Comparison of ENCODE assay signal across 27 cellular contexts in the genomic region with DNA sequence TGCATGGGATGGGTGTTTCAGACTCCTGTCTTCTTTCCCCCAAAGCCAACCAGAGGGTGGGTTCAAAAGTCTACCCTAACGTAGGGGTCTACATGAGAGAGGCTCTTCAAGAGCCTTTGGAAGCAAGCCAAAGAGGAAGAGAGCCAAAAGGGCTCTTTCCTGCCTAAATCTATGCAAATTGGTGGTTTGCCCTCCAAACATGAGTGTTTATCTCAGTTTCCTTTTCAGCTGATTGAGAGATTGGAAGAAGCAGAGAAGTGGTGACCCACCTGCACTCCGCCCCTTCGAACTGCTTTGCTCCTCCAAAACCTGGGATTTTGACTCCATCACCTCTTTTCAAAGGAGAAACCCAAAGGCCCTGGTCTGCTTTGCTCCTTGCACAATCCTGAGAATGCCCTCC.
"Had no signal": no experiment of that assay in that cellular context is flagged by ENCODE, and none has a peak within 500 bp of the region (broad histone marks: within the 10 kb centered on the region; RNA-seq: fewer than 3 reads in every experiment).

No MANE protein-coding gene starts in this region.

- DNase-seq: occipital lobe; ovary; posterior cingulate gyrus; psoas muscle; right cardiac atrium; right lobe of liver; sigmoid colon; small intestine; stimulated activated CD4-positive, alpha-beta T cell treated with anti-CD3 and anti-CD28 coated beads, Interleukin-15, amount 100 ng/mL, for 24 hours; stimulated activated CD4-positive, alpha-beta T cell treated with anti-CD3 and anti-CD28 coated beads, Interleukin-2, amount 100 ng/mL, for 24 hours; stimulated activated CD4-positive, alpha-beta T cell treated with anti-CD3 and anti-CD28 coated beads, Interleukin-2, amount 100 ng/mL, for 48 hours; stimulated activated CD4-positive, alpha-beta T cell treated with anti-CD3 and anti-CD28 coated beads, Interleukin-4, amount 100 ng/mL, for 24 hours; stimulated activated naive B cell treated with anti-CD40 and anti-IgM and Interleukin-4, amounts not matched to agents 10 μg/mL and 1 μg/mL and 100 μg/mL, for 72 hours; stimulated activated naive CD4-positive, alpha-beta T cell treated with Interleukin-2 at 50 U/mL for 16 hours; stomach; thyroid gland; trophoblast cell; upper lobe of left lung had no signal

- H2AFZ ChIP-seq: neural progenitor cell, parathyroid adenoma had no signal

- ATAC-seq: psoas muscle; right cardiac atrium; right lobe of liver; stimulated activated effector memory CD8-positive, alpha-beta T cell treated with anti-CD3 and anti-CD28 coated beads, Interleukin-12 subunit alpha, Interleukin-12 subunit beta, amount 100 ng/mL, for 72 hours; stimulated activated naive B cell treated with anti-CD40 and anti-IgM and Interleukin-4, amounts not matched to agents 10 μg/mL and 1 μg/mL and 100 μg/mL, for 72 hours had no signal

- H3K27me3 Mint-ChIP-seq: progenitor cell of endocrine pancreas had no signal

- H3K9me3 ChIP-seq: ovary, psoas muscle, right lobe of liver, stomach, thoracic aorta, thyroid gland, upper lobe of left lung, vagina had no signal

- H3K79me2 ChIP-seq: parathyroid adenoma had no signal

- H3K4me3 ChIP-seq: neural progenitor cell, ovary, psoas muscle, right lobe of liver, sigmoid colon, stomach, thoracic aorta, thyroid gland, tibial nerve, upper lobe of left lung, vagina had no signal

- H3K4me1 ChIP-seq: neural progenitor cell, parathyroid adenoma, psoas muscle, sigmoid colon, thyroid gland, tibial nerve, upper lobe of left lung had no signal

- H3K27ac ChIP-seq: neural progenitor cell, ovary, parathyroid adenoma, psoas muscle, right lobe of liver, sigmoid colon, stomach, thoracic aorta, thyroid gland, tibial nerve, upper lobe of left lung, vagina had no signal

- H3K4me1 Mint-ChIP-seq: nephron; neural progenitor cell; stimulated activated effector memory CD8-positive, alpha-beta T cell treated with anti-CD3 and anti-CD28 coated beads, Interleukin-12 subunit alpha, Interleukin-12 subunit beta, amount 100 ng/mL, for 72 hours; stimulated activated naive B cell treated with anti-CD40 and anti-IgM and Interleukin-4, amounts not matched to agents 10 μg/mL and 1 μg/mL and 100 μg/mL, for 72 hours had no signal

- H3K27me3 ChIP-seq: neural progenitor cell, ovary, right lobe of liver, sigmoid colon, stomach, thyroid gland, tibial nerve, upper lobe of left lung, vagina had no signal

- H3K4me3 Mint-ChIP-seq: nephron; neural progenitor cell; stimulated activated effector memory CD8-positive, alpha-beta T cell treated with anti-CD3 and anti-CD28 coated beads, Interleukin-12 subunit alpha, Interleukin-12 subunit beta, amount 100 ng/mL, for 72 hours; stimulated activated naive B cell treated with anti-CD40 and anti-IgM and Interleukin-4, amounts not matched to agents 10 μg/mL and 1 μg/mL and 100 μg/mL, for 72 hours; stimulated activated naive CD8-positive, alpha-beta T cell treated with anti-CD3 and anti-CD28 coated beads, Interleukin-15, Interleukin-2, amounts not matched to agents 100 ng/mL and 50 ng/mL, for 24 hours had no signal

- H3K36me3 ChIP-seq: neural progenitor cell, ovary, right lobe of liver, sigmoid colon, stomach, thoracic aorta, thyroid gland, tibial nerve, upper lobe of left lung, vagina had no signal

- H3K9ac ChIP-seq: neural progenitor cell, parathyroid adenoma had no signal

- H3K27ac Mint-ChIP-seq: nephron; neural progenitor cell; progenitor cell of endocrine pancreas; stimulated activated effector memory CD8-positive, alpha-beta T cell treated with anti-CD3 and anti-CD28 coated beads, Interleukin-12 subunit alpha, Interleukin-12 subunit beta, amount 100 ng/mL, for 72 hours; stimulated activated naive B cell treated with anti-CD40 and anti-IgM and Interleukin-4, amounts not matched to agents 10 μg/mL and 1 μg/mL and 100 μg/mL, for 72 hours; stimulated activated naive CD8-positive, alpha-beta T cell treated with anti-CD3 and anti-CD28 coated beads, Interleukin-15, Interleukin-2, amounts not matched to agents 100 ng/mL and 50 ng/mL, for 24 hours had no signal

- H3K36me3 Mint-ChIP-seq: stimulated activated effector memory CD8-positive, alpha-beta T cell treated with anti-CD3 and anti-CD28 coated beads, Interleukin-12 subunit alpha, Interleukin-12 subunit beta, amount 100 ng/mL, for 72 hours; stimulated activated naive B cell treated with anti-CD40 and anti-IgM and Interleukin-4, amounts not matched to agents 10 μg/mL and 1 μg/mL and 100 μg/mL, for 72 hours had no signal

- H3K4me2 ChIP-seq: neural progenitor cell had no signal
